Comparison of ENCODE assay signal across 1 cellular context in the genomic region with DNA sequence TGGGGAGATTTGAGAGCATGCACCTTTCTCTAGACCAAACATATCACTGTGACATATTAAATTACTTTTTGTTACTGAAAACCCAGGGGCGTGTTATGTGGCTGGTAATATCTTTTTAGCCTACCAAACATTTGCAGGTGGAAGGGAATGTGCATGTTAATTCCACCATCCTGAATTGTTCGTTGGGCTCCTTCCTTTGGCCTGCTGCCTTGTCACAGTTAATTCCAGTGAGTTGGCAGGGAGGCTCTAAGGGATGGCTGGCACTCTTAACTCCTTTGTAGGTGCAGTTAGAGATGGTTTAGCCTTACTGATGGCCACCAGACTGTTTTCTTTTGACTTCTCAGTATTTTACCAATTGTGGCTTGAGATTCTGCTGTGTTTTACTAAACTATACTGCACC.
TF ChIP-seq lines count a peak whose summit lies in the region.

No MANE protein-coding gene starts in this region.

TF ChIP-seq in A549, 52 proteins besides CTCF, POLR2A, EP300 and RAD21 (continued from another document):
- TF ChIP-seq CHD4 (IDR thresholded peaks at IDR 0.05; ENCODE audit: borderline replicate concordance) (no peak), NPAS2 (CRISPR knock-in tag; IDR thresholded peaks at IDR 0.05; ENCODE audit: borderline replicate concordance) (no peak), MAZ (IDR thresholded peaks at IDR 0.05; ENCODE audit: borderline replicate concordance, low read depth, low read length) (no peak), RFX5 (IDR thresholded peaks at IDR 0.05) (no peak), HDAC2 (IDR thresholded peaks at IDR 0.05) (no peak)
